ENCODE assay signal across 1 cellular context in genomic region chr17:304461-304860, GRCh38.
TF ChIP-seq lines count a peak whose summit lies in the region.

No MANE protein-coding gene starts in this region.

TF ChIP-seq in HepG2, 621 proteins besides CTCF, POLR2A, EP300 and RAD21 (continued from another document):
- TF ChIP-seq ZNF18 (CRISPR knock-in tag; IDR thresholded peaks at IDR 0.05; ENCODE audit: insufficient replicate concordance): no peak
- no peak for TF ChIP-seq ZNF3 (CRISPR knock-in tag; IDR thresholded peaks at IDR 0.05)
- TF ChIP-seq ZNF775 (CRISPR knock-in tag; IDR thresholded peaks at IDR 0.05; ENCODE audit: borderline replicate concordance): no peak
- TF ChIP-seq ZFY (CRISPR knock-in tag; IDR thresholded peaks at IDR 0.05): no peak
- no peak for TF ChIP-seq ZNF574 (CRISPR knock-in tag; IDR thresholded peaks at IDR 0.05)
- no peak for TF ChIP-seq ZBTB33 (CRISPR knock-in tag; IDR thresholded peaks at IDR 0.05)
- TF ChIP-seq ZSCAN29 (CRISPR knock-in tag; conservative IDR thresholded peaks at IDR 0.05): no peak
- no peak for TF ChIP-seq NR1H2 (CRISPR knock-in tag; IDR thresholded peaks at IDR 0.05; ENCODE audit: borderline replicate concordance, low read depth)
- no peak for TF ChIP-seq AHDC1 (CRISPR knock-in tag; IDR thresholded peaks at IDR 0.05; ENCODE audit: borderline replicate concordance)
- TF ChIP-seq ZNF260 (CRISPR knock-in tag; IDR thresholded peaks at IDR 0.05; ENCODE audit: borderline replicate concordance, low read depth): no peak
- TF ChIP-seq ZNF343 (CRISPR knock-in tag; IDR thresholded peaks at IDR 0.05): no peak
